ENCODE assay signal across 19 cellular contexts in the genomic region with DNA sequence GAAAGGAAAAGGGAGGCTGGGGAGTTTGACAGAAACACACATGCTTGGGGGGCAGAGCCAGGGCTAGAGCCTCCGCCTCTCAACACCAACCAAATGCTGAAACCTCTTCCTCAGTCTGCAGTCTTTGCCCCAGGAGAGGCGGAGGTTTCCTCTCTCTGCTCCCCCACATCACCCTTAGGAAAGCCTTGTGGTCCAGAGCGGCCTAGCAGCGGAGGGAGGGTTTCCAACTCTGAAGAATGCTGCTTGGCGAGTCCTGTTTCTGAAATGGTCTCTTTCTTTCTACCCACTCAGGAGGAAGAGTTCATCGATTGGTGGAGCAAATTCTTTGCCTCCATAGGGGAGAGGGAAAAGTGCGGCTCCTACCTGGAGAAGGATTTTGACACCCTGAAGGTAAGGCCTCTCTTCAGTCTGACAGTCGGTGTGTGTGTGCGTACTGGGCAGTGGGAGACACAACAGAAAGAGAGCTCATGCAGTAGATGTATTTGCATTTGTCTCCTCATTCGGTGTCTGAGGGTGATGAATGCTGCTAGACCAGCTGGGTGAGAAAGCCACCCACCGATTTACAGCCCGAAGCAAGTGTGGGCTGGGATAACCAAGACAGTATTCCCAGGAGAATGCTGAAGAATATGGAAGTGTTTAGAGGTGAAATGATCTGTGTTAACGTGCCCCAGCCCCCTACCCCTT.
DNase-seq lines count a peak whose midpoint lies in the region; ATAC-seq and TF ChIP-seq lines count a peak whose summit lies in the region.
"Had no signal": no experiment of that assay in that cellular context is flagged by ENCODE, and none has a peak within 500 bp of the region (broad histone marks: within the 10 kb centered on the region; RNA-seq: fewer than 3 reads in every experiment).

No MANE protein-coding gene starts in this region.

- H3F3A ChIP-seq in GM23338 (replicated peaks; ENCODE audit: low read depth) = no peaks in the 10 kb centered on the region

- peak; percentile 13 for DNase-seq in GM23338 (ENCODE audit: low spot score)
- DNase-seq in RWPE1 (ENCODE audit: low spot score) = peak; percentile 8
- DNase-seq in islet precursor cell = peak; percentile 87
- DNase-seq in prostate gland (ENCODE audit: low spot score) = peak; percentile 40
- DNase-seq in GM13977 (ENCODE audit: low spot score) = no peak
- no peak for DNase-seq in cerebellum (ENCODE audit: low spot score)
- DNase-seq: BE2C, DMS53, EL, HCEC 1CT, Karpas-422, NCI-H1694, NCI-H2081, NCI-H2171 treated with DMSO at 0.1 percent for 48 hours, NCI-H524 treated with DMSO at 0.1 percent for 48 hours, SIG-M5, SK-N-SH had no signal

- H3K4me1 Mint-ChIP-seq in GM23338 = peaks cover 9% of the 10 kb centered on the region; the same call in 2 of the 3 replicates

- POLR2A ChIA-PET in RWPE1 (lab: Yijun Ruan, JAX; ENCODE audit: low non-redundant PET) = no interaction called here

- ATAC-seq in GM23338 = peak; percentile 72
- ATAC-seq in GM21447 (IDR thresholded peaks at IDR 0.05; ENCODE audit: unreplicated experiment) = no peak

- no peaks in the 10 kb centered on the region for H3K9me3 ChIP-seq in prostate gland
- H3K9me3 ChIP-seq: BE2C, SK-N-SH had no signal

- no peak overlapping the region for H3K4me2 ChIP-seq in GM23338
- H3K4me2 ChIP-seq: SK-N-SH had no signal

- H3K9me3 Mint-ChIP-seq in GM23338 = no peaks in the 10 kb centered on the region; the same call in 2 of the 3 replicates

- no peak overlapping the region for H2AFZ ChIP-seq in GM23338
- H2AFZ ChIP-seq: GM23248 had no signal

- no peaks in the 10 kb centered on the region for H3K9me2 ChIP-seq in GM23338 (ENCODE audit: insufficient read depth)
- H3K9me2 ChIP-seq: SK-N-SH had no signal

- no peaks in the 10 kb centered on the region for H3K27me3 ChIP-seq in GM23338 (ENCODE audit: insufficient read depth)
- H3K27me3 ChIP-seq in prostate gland (replicated peaks; ENCODE audit: insufficient read depth) = no peaks in the 10 kb centered on the region
- H3K27me3 ChIP-seq: BE2C had no signal

- TF ChIP-seq POLR2A in prostate gland (IDR thresholded peaks at IDR 0.05) = no peak

- intact Hi-C loops in prostate gland (cut with DNase I) = no loop called here

- H3K4me1 ChIP-seq in GM23338 (ENCODE audit: insufficient read depth) = no peaks in the 10 kb centered on the region
- H3K4me1 ChIP-seq in prostate gland (replicated peaks) = peaks cover 4% of the 10 kb centered on the region
- H3K4me1 ChIP-seq: BE2C had no signal

- H3K27ac ChIP-seq in GM23338 (ENCODE audit: low read depth) = no peak overlapping the region
- H3K27ac ChIP-seq in RWPE1 = no peak overlapping the region
- no peak overlapping the region for H3K27ac ChIP-seq in prostate gland
- H3K27ac ChIP-seq: GM23248 had no signal

- peaks cover 3% of the 10 kb centered on the region for H3K27me3 Mint-ChIP-seq in GM23338 (ENCODE audit: insufficient read depth, low read depth, poor library complexity)

- no peaks in the 10 kb centered on the region for H3K36me3 Mint-ChIP-seq in GM23338 (ENCODE audit: low read depth)

- H3K27ac Mint-ChIP-seq in GM23338 = peak overlapping the region; percentile 12

- no peak overlapping the region for H3K4me3 ChIP-seq in GM23338
- H3K4me3 ChIP-seq in prostate gland = no peak overlapping the region
- H3K4me3 ChIP-seq: GM23248 had no signal

- in situ Hi-C loops in GM13977 (cut with MboI; ENCODE audit: low pct_unique_long_range_greater_than_20kb, low sequenced_read_pairs, unreplicated experiment) = no loop called here

- no peaks in the 10 kb centered on the region for H3K79me2 ChIP-seq in GM23338 (replicated peaks; ENCODE audit: insufficient read depth)

- TF ChIP-seq CTCF in GM23338 (conservative IDR thresholded peaks at IDR 0.05; ENCODE audit: low read depth in 2 of 2) (no peak), RWPE1 (conservative IDR thresholded peaks at IDR 0.05; ENCODE audit: low read depth) (no peak), prostate gland (IDR thresholded peaks at IDR 0.05) (no peak), GM13977 (IDR thresholded peaks at IDR 0.05; ENCODE audit: extremely low read depth, insufficient read depth, missing control alignments) (no peak)

- 67% methylated on average over 13 of the region's 13 CpGs for WGBS in prostate gland

- CTCF ChIA-PET in RWPE1 (lab: Yijun Ruan, JAX) = no interaction called here

- H3K4me3 Mint-ChIP-seq in GM23338 = no peak overlapping the region

- no peaks in the 10 kb centered on the region for H4K20me1 ChIP-seq in GM23338 (replicated peaks; ENCODE audit: insufficient read depth)

- H3K36me3 ChIP-seq in GM23338 (ENCODE audit: insufficient read depth) = no peaks in the 10 kb centered on the region
- H3K36me3 ChIP-seq in prostate gland = no peaks in the 10 kb centered on the region
- H3K36me3 ChIP-seq: BE2C had no signal

TF ChIP-seq in GM23338, 12 proteins besides CTCF, POLR2A, EP300 and RAD21:
- TF ChIP-seq ZNF114 (CRISPR knock-in tag; IDR thresholded peaks at IDR 0.05) (no peak), ZNF331 (CRISPR knock-in tag; IDR thresholded peaks at IDR 0.05; ENCODE audit: low read depth) (no peak)

Comparison
In these comparisons a context has a peak if more than half of its experiments do, and no peak if none do; other contexts are left out.
1. DNase-seq: peak in GM23338 (single experiment), RWPE1 (single experiment), islet precursor cell (single experiment) and prostate gland (single experiment); none in GM13977 (single experiment) and cerebellum (single experiment).